In the genomic region with DNA sequence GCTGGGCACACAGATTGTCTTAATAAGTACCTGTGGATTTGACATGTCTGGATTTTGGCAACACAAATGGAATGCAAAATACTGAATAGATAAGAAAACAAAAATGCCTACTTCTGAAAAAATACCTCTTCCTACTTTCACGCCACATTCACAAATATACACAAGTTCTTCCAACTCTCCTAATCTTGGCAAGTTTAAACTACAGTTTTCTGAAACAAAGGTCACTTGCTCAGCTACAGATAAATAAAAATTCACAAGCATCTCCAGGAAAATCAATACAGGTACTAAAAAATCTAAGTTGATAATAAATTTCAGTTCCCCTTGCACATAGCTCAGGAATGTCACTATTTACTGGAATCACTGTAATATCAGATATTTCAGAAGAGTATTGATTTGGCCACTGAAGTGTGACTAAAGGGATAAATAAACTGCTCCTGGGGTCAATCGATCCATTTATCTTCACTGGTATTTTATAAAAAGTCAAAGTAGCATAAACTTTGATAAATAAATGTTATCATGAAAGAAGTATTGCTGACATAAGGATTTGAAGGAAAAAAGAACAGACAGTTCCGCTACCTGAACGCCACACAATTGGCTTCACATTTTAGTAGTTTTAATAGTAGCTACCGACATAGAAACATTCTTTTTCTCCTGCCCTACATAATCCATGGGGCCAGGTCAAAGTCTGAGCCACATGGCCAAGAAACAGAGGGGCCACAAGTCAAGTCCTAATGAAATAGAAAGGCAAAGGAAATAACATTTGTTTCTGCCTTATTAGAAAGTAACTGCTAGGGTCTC, we compare ENCODE assay signal across 20 cellular contexts.
A peak's percentile ranks its signal among the peaks of the same experiment; 100 is the strongest.
DNase-seq lines count a peak whose midpoint lies in the region; ATAC-seq and TF ChIP-seq lines count a peak whose summit lies in the region.
"Had no signal": no experiment of that assay in that cellular context is flagged by ENCODE, and none has a peak within 500 bp of the region (broad histone marks: within the 10 kb centered on the region; RNA-seq: fewer than 3 reads in every experiment).

No MANE protein-coding gene starts in this region.

- no peak overlapping the region for H3K4me3 ChIP-seq in heart left ventricle
- H3K4me3 ChIP-seq: Peyer's patch, SJSA1 had no signal

- H3K27ac Mint-ChIP-seq in activated naive CD4-positive, alpha-beta T cell treated with anti-CD3 and anti-CD28 coated beads, Interleukin-2, amount 10 ng/mL, durations not matched to agents 7 days and 5 days = peak overlapping the region; percentile 9
- H3K27ac Mint-ChIP-seq in glutamatergic neuron (ENCODE audit: unreplicated experiment) (peak overlapping the region; percentile 45), nephron progenitor cell (peak overlapping the region; percentile 6)

- H3K4me1 Mint-ChIP-seq in activated naive CD4-positive, alpha-beta T cell treated with anti-CD3 and anti-CD28 coated beads, Interleukin-2, amount 10 ng/mL, durations not matched to agents 7 days and 5 days = peaks cover 3% of the 10 kb centered on the region
- H3K4me1 Mint-ChIP-seq in glutamatergic neuron (ENCODE audit: low read depth, unreplicated experiment) (peaks cover 28% of the 10 kb centered on the region), nephron progenitor cell (peaks cover 28% of the 10 kb centered on the region)

- no peaks in the 10 kb centered on the region for H3K27me3 ChIP-seq in heart left ventricle
- H3K27me3 ChIP-seq: Peyer's patch, SJSA1 had no signal

- H3K4me3 Mint-ChIP-seq in activated naive CD4-positive, alpha-beta T cell treated with anti-CD3 and anti-CD28 coated beads, Interleukin-2, amount 10 ng/mL, durations not matched to agents 7 days and 5 days = no peak overlapping the region
- H3K4me3 Mint-ChIP-seq in glutamatergic neuron (ENCODE audit: unreplicated experiment) = no peak overlapping the region
- H3K4me3 Mint-ChIP-seq in nephron progenitor cell = no peak overlapping the region
- H3K4me3 Mint-ChIP-seq: CD14-positive monocyte had no signal

- CTCF ChIA-PET in activated naive CD4-positive, alpha-beta T cell treated with anti-CD3 and anti-CD28 coated beads, Interleukin-2, amount 10 ng/mL, durations not matched to agents 7 days and 5 days (lab: Charles Lee) = no interaction called here
- CTCF ChIA-PET in RWPE1 (lab: Yijun Ruan, JAX) = no interaction called here

- H3K9me3 ChIP-seq in heart left ventricle = no peaks in the 10 kb centered on the region
- H3K9me3 ChIP-seq: Peyer's patch, SJSA1 had no signal

- WGBS in heart left ventricle, 4 donors = 78 to 97% (median 95%) methylated on average over 5 of the region's 5 CpGs

- no peaks in the 10 kb centered on the region for H3K36me3 ChIP-seq in heart left ventricle
- H3K36me3 ChIP-seq: Peyer's patch, SJSA1 had no signal

- no peak overlapping the region for H3K27ac ChIP-seq in heart left ventricle
- no peak overlapping the region for H3K27ac ChIP-seq in RWPE1
- H3K27ac ChIP-seq: KMS-11, Peyer's patch, SJSA1 had no signal

- DNase-seq in activated naive CD4-positive, alpha-beta T cell treated with anti-CD3 and anti-CD28 coated beads, Interleukin-2, amount 10 ng/mL, durations not matched to agents 7 days and 5 days = no peak
- no peak for DNase-seq in activated naive CD4-positive, alpha-beta T cell treated with anti-CD3 and anti-CD28 coated beads, Interleukin-2, amount 50 U/mL, for 16 hours
- DNase-seq in glutamatergic neuron = no peak
- no peak for DNase-seq in nephron progenitor cell
- no peak for DNase-seq in dermis blood vessel endothelial cell
- DNase-seq in heart left ventricle = no peak
- no peak for DNase-seq in A172 (ENCODE audit: low spot score)
- DNase-seq in RWPE1 (ENCODE audit: low spot score) = no peak
- DNase-seq: 8988T, AML-193, GOT3, HCEC 1CT, NCI-H1694 treated with DMSO at 0.1 percent for 48 hours, NCI-H2081 treated with DMSO at 0.1 percent for 48 hours, NCI-H446, NCI-H526, Peyer's patch had no signal

- intact Hi-C loops in heart left ventricle (cut with DNase I) = no loop called here

- TF ChIP-seq CTCF in glutamatergic neuron (IDR thresholded peaks at IDR 0.05; ENCODE audit: partially characterized antibody, unreplicated experiment) (no peak), nephron progenitor cell (IDR thresholded peaks at IDR 0.05) (no peak), heart left ventricle (IDR thresholded peaks at IDR 0.05) (no peak), RWPE1 (conservative IDR thresholded peaks at IDR 0.05; ENCODE audit: low read depth) (no peak)

- no peak for TF ChIP-seq POLR2A in heart left ventricle (IDR thresholded peaks at IDR 0.05)

- POLR2A ChIA-PET in RWPE1 (lab: Yijun Ruan, JAX; ENCODE audit: low non-redundant PET) = no interaction called here

- no peak for ATAC-seq in heart left ventricle

- H3K27me3 Mint-ChIP-seq in activated naive CD4-positive, alpha-beta T cell treated with anti-CD3 and anti-CD28 coated beads, Interleukin-2, amount 10 ng/mL, durations not matched to agents 7 days and 5 days = no peaks in the 10 kb centered on the region
- H3K27me3 Mint-ChIP-seq in glutamatergic neuron (ENCODE audit: unreplicated experiment) (peaks cover 9% of the 10 kb centered on the region), nephron progenitor cell (ENCODE audit: low read depth, poor library complexity) (no peaks in the 10 kb centered on the region)

- peaks cover 0 to 9% (median 0%) of the 10 kb centered on the region in 12 donors for H3K4me1 ChIP-seq in heart left ventricle
- H3K4me1 ChIP-seq: Peyer's patch, SJSA1 had no signal

- no peaks in the 10 kb centered on the region for H3K9me3 Mint-ChIP-seq in activated naive CD4-positive, alpha-beta T cell treated with anti-CD3 and anti-CD28 coated beads, Interleukin-2, amount 10 ng/mL, durations not matched to agents 7 days and 5 days
- H3K9me3 Mint-ChIP-seq in glutamatergic neuron (ENCODE audit: unreplicated experiment) (peaks cover 4% of the 10 kb centered on the region), nephron progenitor cell (no peaks in the 10 kb centered on the region)

- no peaks in the 10 kb centered on the region for H3K36me3 Mint-ChIP-seq in activated naive CD4-positive, alpha-beta T cell treated with anti-CD3 and anti-CD28 coated beads, Interleukin-2, amount 10 ng/mL, durations not matched to agents 7 days and 5 days
- no peaks in the 10 kb centered on the region for H3K36me3 Mint-ChIP-seq in glutamatergic neuron (ENCODE audit: unreplicated experiment)
- peaks cover 49% of the 10 kb centered on the region for H3K36me3 Mint-ChIP-seq in nephron progenitor cell (ENCODE audit: low read depth)
